ENCODE assay signal across 21 cellular contexts in genomic region chr19:40321076-40321475, GRCh38.
"Had no signal": no experiment of that assay in that cellular context is flagged by ENCODE, and none has a peak within 500 bp of the region (broad histone marks: within the 10 kb centered on the region; RNA-seq: fewer than 3 reads in every experiment).

No MANE protein-coding gene starts in this region.

- ATAC-seq: left colon; left ventricle myocardium superior; natural killer cell; sciatic nerve; stimulated activated naive B cell treated with anti-CD40 and anti-IgM and Interleukin-4, amounts not matched to agents 10 μg/mL and 1 μg/mL and 100 μg/mL, for 72 hours; stimulated activated naive CD8-positive, alpha-beta T cell treated with anti-CD3 and anti-CD28 coated beads, Interleukin-15, amount 100 ng/mL, for 72 hours had no signal

- H3K4me3 Mint-ChIP-seq: natural killer cell; neural progenitor cell; stimulated activated naive B cell treated with anti-CD40 and anti-IgM and Interleukin-4, amounts not matched to agents 10 μg/mL and 1 μg/mL and 100 μg/mL, for 72 hours; stimulated activated naive CD8-positive, alpha-beta T cell treated with anti-CD3 and anti-CD28 coated beads, Interleukin-15, amount 100 ng/mL, for 72 hours had no signal

- H3K9me3 Mint-ChIP-seq: natural killer cell; neural progenitor cell; stimulated activated naive B cell treated with anti-CD40 and anti-IgM and Interleukin-4, amounts not matched to agents 10 μg/mL and 1 μg/mL and 100 μg/mL, for 72 hours; stimulated activated naive CD8-positive, alpha-beta T cell treated with anti-CD3 and anti-CD28 coated beads, Interleukin-15, amount 100 ng/mL, for 72 hours had no signal

- H3K27me3 Mint-ChIP-seq: stimulated activated naive B cell treated with anti-CD40 and anti-IgM and Interleukin-4, amounts not matched to agents 10 μg/mL and 1 μg/mL and 100 μg/mL, for 72 hours; stimulated activated naive CD8-positive, alpha-beta T cell treated with anti-CD3 and anti-CD28 coated beads, Interleukin-15, amount 100 ng/mL, for 72 hours had no signal

- H3K4me1 Mint-ChIP-seq: natural killer cell; stimulated activated naive B cell treated with anti-CD40 and anti-IgM and Interleukin-4, amounts not matched to agents 10 μg/mL and 1 μg/mL and 100 μg/mL, for 72 hours; stimulated activated naive CD8-positive, alpha-beta T cell treated with anti-CD3 and anti-CD28 coated beads, Interleukin-15, amount 100 ng/mL, for 72 hours had no signal

- H3K27ac ChIP-seq: dorsolateral prefrontal cortex, hepatocyte, neural progenitor cell, parathyroid adenoma, testis, tibial nerve had no signal

- H3K27ac Mint-ChIP-seq: natural killer cell; neural progenitor cell; stimulated activated naive B cell treated with anti-CD40 and anti-IgM and Interleukin-4, amounts not matched to agents 10 μg/mL and 1 μg/mL and 100 μg/mL, for 72 hours had no signal

- H3K36me3 ChIP-seq: neural progenitor cell had no signal

- H3K4me3 ChIP-seq: dorsolateral prefrontal cortex, hepatocyte, neural progenitor cell, spleen, testis, tibial nerve had no signal

- H3K9me3 ChIP-seq: spleen, testis, tibial nerve had no signal

- DNase-seq: cortex of kidney; effector CD8-positive, alpha-beta T cell; foreskin melanocyte; head of caudate nucleus; left colon; left ventricle myocardium superior; natural killer cell; occipital lobe; spleen; stimulated activated CD4-positive, alpha-beta T cell treated with anti-CD3 and anti-CD28 coated beads, Interleukin-15, amount 100 ng/mL, for 24 hours; stimulated activated CD4-positive, alpha-beta T cell treated with anti-CD3 and anti-CD28 coated beads, Interleukin-1b, Interleukin-23, amount 100 ng/mL, for 48 hours; stimulated activated CD4-positive, alpha-beta T cell treated with anti-CD3 and anti-CD28 coated beads, Interleukin-4, amount 100 ng/mL, for 24 hours; stimulated activated naive B cell treated with anti-CD40 and anti-IgM and Interleukin-4, amounts not matched to agents 10 μg/mL and 1 μg/mL and 100 μg/mL, for 72 hours; stimulated activated naive CD8-positive, alpha-beta T cell treated with anti-CD3 and anti-CD28 coated beads, Interleukin-15, amount 100 ng/mL, for 72 hours; testis had no signal

- H3K36me3 Mint-ChIP-seq: natural killer cell had no signal

- H3K4me1 ChIP-seq: neural progenitor cell, testis, tibial nerve had no signal
